In the genomic region with DNA sequence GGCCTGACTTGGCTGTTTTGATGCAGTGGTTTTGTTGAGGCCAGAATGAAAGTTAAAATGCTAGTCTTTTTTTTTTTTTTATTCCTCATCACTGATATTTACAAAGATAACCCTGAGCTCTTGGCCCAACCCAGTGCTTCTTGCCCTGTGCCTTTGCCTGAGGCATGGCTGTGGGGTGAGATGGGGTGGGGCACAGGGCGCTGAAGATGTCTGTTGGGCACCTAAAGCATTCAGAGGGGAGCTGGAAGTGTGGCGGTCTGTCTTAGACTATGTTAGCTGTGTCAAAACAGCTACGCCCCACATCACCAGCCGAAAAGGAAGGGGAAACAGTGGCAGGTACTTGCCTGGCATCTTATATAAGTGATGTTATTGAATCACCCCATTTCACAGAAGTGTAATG, we compare ENCODE assay signal across 19 cellular contexts. TPM values are rescaled to one million over a fixed set of nuclear protein-coding genes. Genes with fewer than 3 reads are reported as not detected.
DNase-seq lines count a peak whose midpoint lies in the region; ATAC-seq and TF ChIP-seq lines count a peak whose summit lies in the region.
"Had no signal": no experiment of that assay in that cellular context is flagged by ENCODE, and none has a peak within 500 bp of the region (broad histone marks: within the 10 kb centered on the region; RNA-seq: fewer than 3 reads in every experiment).

No MANE protein-coding gene starts in this region.

- peak overlapping the region; percentile 7 for H3K4me3 ChIP-seq in CD4-positive, CD25-positive, alpha-beta regulatory T cell (ENCODE audit: low read depth, low read length)
- H3K4me3 ChIP-seq in CD8-positive, alpha-beta memory T cell (ENCODE audit: low read length), result no peak overlapping the region
- H3K4me3 ChIP-seq in neural progenitor cell, result no peak overlapping the region

- H3F3A ChIP-seq in neural progenitor cell (ENCODE audit: low read depth), result peaks cover 7% of the 10 kb centered on the region

- peak in 2 of 3 donors; percentile 36 to 51 for DNase-seq in CD4-positive, CD25-positive, alpha-beta regulatory T cell
- DNase-seq in CD8-positive, alpha-beta memory T cell, result peak; percentile 5 to 59 (median 22)
- DNase-seq in central memory CD4-positive, alpha-beta T cell, result peak; percentile 28
- DNase-seq in neural progenitor cell (ENCODE audit: low spot score), result no peak
- no peak for DNase-seq in chondrocyte (ENCODE audit: low spot score)
- no peak for DNase-seq in NCI-H1930 (lab: John Stamatoyannopoulos, UW)
- DNase-seq: activated CD4-positive, CD25-positive, alpha-beta regulatory T cell treated with anti-CD3 and anti-CD28 coated beads, Interleukin-2, amount 50 U/mL, for 72 hours; cerebellar nuclear complex; DMS 273 treated with DMSO at 0.1 percent for 48 hours; islet precursor cell; NCI-H1694; nephron progenitor cell; RPMI8226 had no signal

- H3K4me1 ChIP-seq in CD4-positive, CD25-positive, alpha-beta regulatory T cell (ENCODE audit: control insufficient read depth, insufficient read depth, low read length, poor library complexity, severe bottlenecking), result peaks cover 22% of the 10 kb centered on the region
- H3K4me1 ChIP-seq in CD8-positive, alpha-beta memory T cell (ENCODE audit: insufficient read depth, low read length), result peaks cover 31% of the 10 kb centered on the region
- H3K4me1 ChIP-seq in neural progenitor cell, result peaks cover 8% of the 10 kb centered on the region

- no peaks in the 10 kb centered on the region for H3K27me3 Mint-ChIP-seq in CD4-positive, CD25-positive, alpha-beta regulatory T cell
- peaks cover 0 to 2% of the 10 kb centered on the region in 2 donors for H3K27me3 Mint-ChIP-seq in CD8-positive, alpha-beta memory T cell
- H3K27me3 Mint-ChIP-seq in neural progenitor cell (ENCODE audit: insufficient read depth, low read depth) (peaks cover 6% of the 10 kb centered on the region), chondrocyte (ENCODE audit: low read depth) (peaks cover 4% of the 10 kb centered on the region)

- H3K4me1 Mint-ChIP-seq in CD4-positive, CD25-positive, alpha-beta regulatory T cell, result peaks cover 0 to 28% (median 19%) of the 10 kb centered on the region in 4 donors
- peaks cover 33 to 37% (median 34%) of the 10 kb centered on the region in 3 donors for H3K4me1 Mint-ChIP-seq in CD8-positive, alpha-beta memory T cell
- H3K4me1 Mint-ChIP-seq in neural progenitor cell, result peaks cover 8% of the 10 kb centered on the region
- H3K4me1 Mint-ChIP-seq in chondrocyte (ENCODE audit: low read depth), result peaks cover 9% of the 10 kb centered on the region

- no peaks in the 10 kb centered on the region for H3K9me3 ChIP-seq in CD4-positive, CD25-positive, alpha-beta regulatory T cell (ENCODE audit: control insufficient read depth in 2 of 2, low read length in 2 of 2)
- no peaks in the 10 kb centered on the region for H3K9me3 ChIP-seq in CD8-positive, alpha-beta memory T cell (ENCODE audit: low read length)
- H3K9me3 ChIP-seq in neural progenitor cell (ENCODE audit: low read depth), result no peaks in the 10 kb centered on the region

- no peaks in the 10 kb centered on the region for H3K36me3 ChIP-seq in CD4-positive, CD25-positive, alpha-beta regulatory T cell (ENCODE audit: control insufficient read depth, insufficient read depth, low read length)
- no peaks in the 10 kb centered on the region for H3K36me3 ChIP-seq in CD8-positive, alpha-beta memory T cell (ENCODE audit: insufficient read depth, low read length)
- no peaks in the 10 kb centered on the region for H3K36me3 ChIP-seq in neural progenitor cell

- H3K9ac ChIP-seq in neural progenitor cell, result no peak overlapping the region

- CTCF ChIA-PET in CD8-positive, alpha-beta memory T cell (lab: Charles Lee), result interaction anchor here (0.6 to 4.6 kb wide), 3 partner anchors 11 to 134 kb away, joined by 3 to 45 read pairs (median 4); no protein-coding TSS in a partner anchor

- H3K79me2 ChIP-seq in neural progenitor cell (ENCODE audit: low read depth), result no peaks in the 10 kb centered on the region

- no peaks in the 10 kb centered on the region for H3K9me3 Mint-ChIP-seq in CD4-positive, CD25-positive, alpha-beta regulatory T cell
- H3K9me3 Mint-ChIP-seq in CD8-positive, alpha-beta memory T cell, result no peaks in the 10 kb centered on the region
- H3K9me3 Mint-ChIP-seq in neural progenitor cell (no peaks in the 10 kb centered on the region), chondrocyte (ENCODE audit: low read depth) (no peaks in the 10 kb centered on the region)
- H3K9me3 Mint-ChIP-seq: mesothelial cell of epicardium; nephron progenitor cell; T-helper 1 cell treated with Interleukin-12 subunit alpha and Interleukin-12 subunit beta and Interleukin-4 antibody, amounts not matched to agents 30 μg/mL and 1 μg/mL, for 36 hours had no signal

- peak overlapping the region; percentile 80 to 91 (median 89) for H3K27ac Mint-ChIP-seq in CD4-positive, CD25-positive, alpha-beta regulatory T cell
- peak overlapping the region; percentile 93 to 99 (median 97) for H3K27ac Mint-ChIP-seq in CD8-positive, alpha-beta memory T cell
- peak overlapping the region; percentile 29 for H3K27ac Mint-ChIP-seq in neural progenitor cell
- no peak overlapping the region for H3K27ac Mint-ChIP-seq in chondrocyte (ENCODE audit: unreplicated experiment)
- H3K27ac Mint-ChIP-seq: mesothelial cell of epicardium; nephron progenitor cell; T-helper 1 cell treated with Interleukin-12 subunit alpha and Interleukin-12 subunit beta and Interleukin-4 antibody, amounts not matched to agents 30 μg/mL and 1 μg/mL, for 36 hours had no signal

- peak overlapping the region; percentile 35 for H3K27ac ChIP-seq in CD4-positive, CD25-positive, alpha-beta regulatory T cell (ENCODE audit: insufficient read depth, low read length, poor library complexity, severe bottlenecking)
- H3K27ac ChIP-seq in CD8-positive, alpha-beta memory T cell (ENCODE audit: low read depth, low read length), result peak overlapping the region; percentile 7
- H3K27ac ChIP-seq in neural progenitor cell, result no peak overlapping the region

- POLR2A ChIA-PET in CD8-positive, alpha-beta memory T cell (lab: Charles Lee), result interaction anchor here (0.7 to 3.4 kb wide), 3 partner anchors 9 to 21 kb away, joined by 3 to 36 read pairs (median 5); no protein-coding TSS in a partner anchor

- no peaks in the 10 kb centered on the region for H4K20me1 ChIP-seq in neural progenitor cell (ENCODE audit: low read depth)

- no peak overlapping the region for H3K4me2 ChIP-seq in neural progenitor cell

- TF ChIP-seq CTCF in neural progenitor cell (IDR thresholded peaks at IDR 0.05) (no peak), chondrocyte (IDR thresholded peaks at IDR 0.05) (no peak)

- no peaks in the 10 kb centered on the region for H3K36me3 Mint-ChIP-seq in CD4-positive, CD25-positive, alpha-beta regulatory T cell
- no peaks in the 10 kb centered on the region for H3K36me3 Mint-ChIP-seq in CD8-positive, alpha-beta memory T cell
- H3K36me3 Mint-ChIP-seq in neural progenitor cell (no peaks in the 10 kb centered on the region), chondrocyte (ENCODE audit: low read depth) (no peaks in the 10 kb centered on the region)
- H3K36me3 Mint-ChIP-seq: mesothelial cell of epicardium had no signal

- no peak for TF ChIP-seq POLR2A in GM18505 (IDR thresholded peaks at IDR 0.05; ENCODE audit: borderline replicate concordance, extremely low read depth, insufficient read depth, insufficient read length)

- H3K4me3 Mint-ChIP-seq in CD4-positive, CD25-positive, alpha-beta regulatory T cell, result peak overlapping the region; percentile 55 to 88 (median 58)
- H3K4me3 Mint-ChIP-seq in CD8-positive, alpha-beta memory T cell, result peak overlapping the region in 6 of 7 donors; percentile 46 to 72 (median 58)
- H3K4me3 Mint-ChIP-seq in neural progenitor cell (no peak overlapping the region), chondrocyte (ENCODE audit: unreplicated experiment) (no peak overlapping the region)
- H3K4me3 Mint-ChIP-seq: mesothelial cell of epicardium; nephron progenitor cell; T-helper 1 cell treated with Interleukin-12 subunit alpha and Interleukin-12 subunit beta and Interleukin-4 antibody, amounts not matched to agents 30 μg/mL and 1 μg/mL, for 36 hours had no signal

- no peak overlapping the region for H2AFZ ChIP-seq in neural progenitor cell (replicated peaks)

- peak; percentile 38 to 46 for ATAC-seq in CD4-positive, CD25-positive, alpha-beta regulatory T cell (ENCODE audit: low read depth in 2 of 2)
- ATAC-seq in GM18505 (IDR thresholded peaks at IDR 0.05; ENCODE audit: unreplicated experiment), result no peak
- ATAC-seq: right cardiac atrium had no signal

- no peaks in the 10 kb centered on the region for H3K27me3 ChIP-seq in CD4-positive, CD25-positive, alpha-beta regulatory T cell (ENCODE audit: control insufficient read depth, insufficient read depth, low read length)
- no peaks in the 10 kb centered on the region for H3K27me3 ChIP-seq in CD8-positive, alpha-beta memory T cell (ENCODE audit: insufficient read depth, low read length, poor library complexity, severe bottlenecking)
- no peaks in the 10 kb centered on the region for H3K27me3 ChIP-seq in neural progenitor cell

RNA-seq across cellular contexts. Expression of a gene that starts 20.7 kb away (rescaled TPM):
- 9.3 TPM for total RNA-seq in CD4-positive, CD25-positive, alpha-beta regulatory T cell
- 1 to 10 TPM in 3 of 4 donors, not detected in 1; 1.5 to 2.4 (median 1.7) TPM for polyA plus RNA-seq in CD4-positive, CD25-positive, alpha-beta regulatory T cell
- total RNA-seq in CD8-positive, alpha-beta memory T cell, result 1 to 10 TPM; 5.0 to 5.2 TPM
- 2.5 TPM for polyA plus RNA-seq in CD8-positive, alpha-beta memory T cell
- total RNA-seq in neural progenitor cell (ENCODE audit: low replicate concordance), result 0.04 and 0.62 TPM in 2 replicates
- 0.07 to 0.72 TPM (median 0.49 TPM) in 3 replicates for total RNA-seq in chondrocyte
- total RNA-seq: glomerular endothelial cell, NCI-H460 had no signal

Comparison
In these comparisons a context has a peak if more than half of its experiments do, and no peak if none do; other contexts are left out.
1. DNase-seq: peak in CD4-positive, CD25-positive, alpha-beta regulatory T cell (2 of 3), CD8-positive, alpha-beta memory T cell (5 of 5) and central memory CD4-positive, alpha-beta T cell (single experiment); none in neural progenitor cell (single experiment), chondrocyte (single experiment) and NCI-H1930 (0 of 2).
2. H3K4me3 Mint-ChIP-seq: peak in CD4-positive, CD25-positive, alpha-beta regulatory T cell (4 of 4) and CD8-positive, alpha-beta memory T cell (6 of 7); none in neural progenitor cell (single experiment) and chondrocyte (single experiment).